Comparison of ENCODE assay signal across 1 cellular context in the genomic region with DNA sequence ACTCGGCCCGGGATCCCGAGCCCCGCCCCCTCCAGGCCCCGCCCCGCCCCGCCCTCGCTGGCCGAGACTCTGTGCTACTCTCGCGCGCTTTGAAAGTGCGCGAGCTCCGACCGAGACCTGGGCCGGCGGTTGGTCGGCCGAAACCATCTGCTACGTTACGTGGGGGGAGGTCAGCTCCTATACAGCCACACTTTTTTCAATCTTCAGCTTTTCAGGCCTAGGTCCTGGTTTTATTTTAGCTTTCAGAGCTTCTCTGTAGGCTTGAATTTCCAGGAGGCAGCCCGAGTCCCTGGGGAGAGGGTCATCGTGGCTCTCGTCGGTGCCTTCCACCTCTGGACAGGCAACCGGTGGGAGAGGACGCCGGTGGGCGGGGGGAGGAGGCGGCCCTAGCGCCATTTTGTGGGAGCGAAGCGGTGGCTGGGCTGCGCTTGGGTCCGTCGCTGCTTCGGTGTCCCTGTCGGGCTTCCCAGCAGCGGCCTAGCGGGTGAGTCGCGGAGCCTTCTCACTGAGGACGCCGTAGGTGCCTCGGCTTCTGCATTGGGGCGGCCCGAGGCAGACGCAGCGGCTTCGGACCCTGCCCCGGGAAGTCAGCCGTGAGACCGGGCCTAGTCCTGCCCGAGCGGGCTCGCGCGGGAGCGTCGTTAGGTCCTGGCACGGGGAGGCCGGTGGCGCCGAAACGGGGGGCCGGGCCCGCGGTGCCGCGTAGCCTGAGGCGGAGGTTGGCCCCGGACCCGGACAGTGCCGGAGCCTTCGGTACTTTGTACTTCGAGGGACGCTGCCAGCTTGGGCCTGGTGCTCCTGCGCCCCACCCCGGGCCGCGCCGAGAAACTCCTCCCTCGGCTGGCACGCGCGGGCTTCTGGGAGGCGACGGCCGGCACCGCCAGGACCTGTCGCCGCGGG.
TF ChIP-seq lines count a peak whose summit lies in the region.

TARDBP (plus strand) TSS at position 395 of the 900 bp plus-strand sequence. CDS start 1,074 bp downstream, outside the sequence.

TF ChIP-seq in HEK293, 187 proteins besides CTCF, POLR2A, EP300 and RAD21 (continued from another document):
- TF ChIP-seq TSHZ1 (tag by site-specific recombination; IDR thresholded peaks at IDR 0.05; ENCODE audit: borderline replicate concordance), result no peak
- no peak for TF ChIP-seq ZNF362 (tag by site-specific recombination; IDR thresholded peaks at IDR 0.05)
- no peak for TF ChIP-seq ZNF37A (tag by site-specific recombination; IDR thresholded peaks at IDR 0.05)
- peak; percentile 58; the same call in 1 of the 2 replicates for TF ChIP-seq ZNF146 (tag by site-specific recombination; IDR thresholded peaks at IDR 0.05)
- peak; percentile 11; the same call in 1 of the 2 replicates for TF ChIP-seq ZNF223 (tag by site-specific recombination; IDR thresholded peaks at IDR 0.05)
- TF ChIP-seq ZBTB21 (tag by site-specific recombination; IDR thresholded peaks at IDR 0.05), result peak; percentile 45; the same call in 1 of the 2 replicates
- no peak for TF ChIP-seq ZNF777 (tag by site-specific recombination; IDR thresholded peaks at IDR 0.05; ENCODE audit: borderline replicate concordance)
- TF ChIP-seq ZSCAN18 (tag by site-specific recombination; IDR thresholded peaks at IDR 0.05), result no peak
- 0 out of 2 replicates have a peak, but pooled peaks have one; percentile 44 for TF ChIP-seq ZBTB20 (tag by site-specific recombination; IDR thresholded peaks at IDR 0.05)
- no peak for TF ChIP-seq ZNF416 (tag by site-specific recombination; IDR thresholded peaks at IDR 0.05)
- TF ChIP-seq ZNF707 (tag by site-specific recombination; IDR thresholded peaks at IDR 0.05), result no peak
- peak; percentile 49; the same call in 1 of the 2 replicates for TF ChIP-seq ZBTB48 (tag by site-specific recombination; IDR thresholded peaks at IDR 0.05)
- no peak for TF ChIP-seq ZNF366 (tag by site-specific recombination; conservative IDR thresholded peaks at IDR 0.05)
- no peak for TF ChIP-seq ZNF354C (tag by site-specific recombination; IDR thresholded peaks at IDR 0.05; ENCODE audit: borderline replicate concordance, low read depth)
- TF ChIP-seq ZBTB17 (tag by site-specific recombination; IDR thresholded peaks at IDR 0.05), result peak; percentile 65
- no peak for TF ChIP-seq BCL11A (tag by site-specific recombination; IDR thresholded peaks at IDR 0.05; ENCODE audit: low read depth)
- peak; percentile 89 for TF ChIP-seq ZNF561 (tag by site-specific recombination; IDR thresholded peaks at IDR 0.05; ENCODE audit: borderline replicate concordance)
